ENCODE assay signal across 8 cellular contexts in genomic region chr1:63593887-63594617, GRCh38. TPM values are rescaled to one million over a fixed set of nuclear protein-coding genes. Genes with fewer than 3 reads are reported as not detected.
DNase-seq lines count a peak whose midpoint lies in the region; ATAC-seq and TF ChIP-seq lines count a peak whose summit lies in the region.

No MANE protein-coding gene starts in this region.

- no peaks in the 10 kb centered on the region for H3K9me3 Mint-ChIP-seq in activated T-helper 1 cell treated with anti-CD3 and anti-CD28 coated beads, Interleukin-12 subunit alpha, Interleukin-12 subunit beta, Interleukin-2, Interleukin-4 antibody, amounts not matched to agents 30 ng/mL and 10 ng/mL and 1 ng/mL, durations not matched to agents 14 hours and 24 hours and 36 hours
- H3K9me3 Mint-ChIP-seq in neural crest cell: no peaks in the 10 kb centered on the region

- H3K27ac ChIP-seq in BLaER1 (peak overlapping the region; percentile 88), PC-3 (ENCODE audit: low read length) (peak overlapping the region; percentile 79), subcutaneous abdominal adipose tissue (ENCODE audit: low read depth, low read length) (peak overlapping the region; percentile 93)

- intact Hi-C loops in PC-3 (cut with micrococcal nuclease): no loop called here
- intact Hi-C loops in activated T-helper 1 cell treated with anti-CD3 and anti-CD28 coated beads, Interleukin-12 subunit alpha, Interleukin-12 subunit beta, Interleukin-2, Interleukin-4 antibody, amounts not matched to agents 30 ng/mL and 10 ng/mL and 1 ng/mL, durations not matched to agents 14 hours and 24 hours and 36 hours (cut with micrococcal nuclease): loop anchor here (1.0 to 10.0 kb wide), 8 partner anchors 19 to 1473 kb away; partner anchors contain the start of genes ALG6, ATG4C, EFCAB7 and ITGB3BP

- H3K27ac Mint-ChIP-seq in activated T-helper 1 cell treated with anti-CD3 and anti-CD28 coated beads, Interleukin-12 subunit alpha, Interleukin-12 subunit beta, Interleukin-2, Interleukin-4 antibody, amounts not matched to agents 30 ng/mL and 10 ng/mL and 1 ng/mL, durations not matched to agents 14 hours and 24 hours and 36 hours: peak overlapping the region; percentile 98
- no peak overlapping the region for H3K27ac Mint-ChIP-seq in neural crest cell (ENCODE audit: unreplicated experiment)

- H3K36me3 ChIP-seq in BLaER1 (peaks cover 5% of the 10 kb centered on the region; the same call in 1 of the 2 replicates), PC-3 (ENCODE audit: low read depth, low read length) (no peaks in the 10 kb centered on the region), subcutaneous abdominal adipose tissue (ENCODE audit: control insufficient read depth in 5 of 5, insufficient read depth in 5 of 5, low read length in 5 of 5) (no peaks in the 10 kb centered on the region)

- peaks cover 5% of the 10 kb centered on the region for H3K36me3 Mint-ChIP-seq in activated T-helper 1 cell treated with anti-CD3 and anti-CD28 coated beads, Interleukin-12 subunit alpha, Interleukin-12 subunit beta, Interleukin-2, Interleukin-4 antibody, amounts not matched to agents 30 ng/mL and 10 ng/mL and 1 ng/mL, durations not matched to agents 14 hours and 24 hours and 36 hours (ENCODE audit: low read depth)
- H3K36me3 Mint-ChIP-seq in neural crest cell (ENCODE audit: low read depth): no peaks in the 10 kb centered on the region

- no peaks in the 10 kb centered on the region for H3K27me3 ChIP-seq in BLaER1
- H3K27me3 ChIP-seq in PC-3 (ENCODE audit: low read length): no peaks in the 10 kb centered on the region
- H3K27me3 ChIP-seq in subcutaneous abdominal adipose tissue (ENCODE audit: control insufficient read depth in 5 of 5, insufficient read depth in 4 of 5, low read length in 5 of 5): no peaks in the 10 kb centered on the region

- CTCF ChIA-PET in PC-3 (lab: Charles Lee): no interaction called here

- peak; percentile 83 for DNase-seq in PC-3
- DNase-seq in activated T-helper 1 cell treated with anti-CD3 and anti-CD28 coated beads, Interleukin-12 subunit alpha, Interleukin-12 subunit beta, Interleukin-2, Interleukin-4 antibody, amounts not matched to agents 30 ng/mL and 10 ng/mL and 1 ng/mL, durations not matched to agents 14 hours and 24 hours and 36 hours (ENCODE audit: low spot score): peak; percentile 72
- DNase-seq in fibroblast of pulmonary artery (ENCODE audit: low read depth): peak; percentile 63
- peak; percentile 53 for DNase-seq in neural crest cell (ENCODE audit: low read depth, low spot score)

- H3K9ac ChIP-seq in BLaER1 (peak overlapping the region; percentile 87), PC-3 (ENCODE audit: low read length) (peak overlapping the region; percentile 66), subcutaneous abdominal adipose tissue (ENCODE audit: low read length in 5 of 5) (peak overlapping the region in 4 of 5 donors; percentile 87 to 94 (median 90))

- H2AFZ ChIP-seq in PC-3 (ENCODE audit: low read length): peak overlapping the region; percentile 95

- ATAC-seq in GM19351 (IDR thresholded peaks at IDR 0.05; ENCODE audit: unreplicated experiment): peak; percentile 45
- ATAC-seq in HG03457 (IDR thresholded peaks at IDR 0.05; ENCODE audit: unreplicated experiment): peak; percentile 34
- ATAC-seq in PC-3: peak; percentile 52

- H3K4me1 ChIP-seq in BLaER1 (peaks cover 25% of the 10 kb centered on the region), PC-3 (ENCODE audit: insufficient read depth, low read length) (peaks cover 26% of the 10 kb centered on the region), subcutaneous abdominal adipose tissue (ENCODE audit: control insufficient read depth in 5 of 5, insufficient read depth in 5 of 5, low read length in 5 of 5) (peaks cover 0 to 41% (median 33%) of the 10 kb centered on the region in 5 donors)

- H3K79me2 ChIP-seq in PC-3 (ENCODE audit: low read length): peaks cover 73% of the 10 kb centered on the region

- H3K4me3 ChIP-seq in BLaER1 (peak overlapping the region; percentile 90), PC-3 (ENCODE audit: low read length) (peak overlapping the region; percentile 97), fibroblast of pulmonary artery (replicated peaks; ENCODE audit: low read depth, low read length) (peak overlapping the region; percentile 76), subcutaneous abdominal adipose tissue (ENCODE audit: low read depth in 1 of 5, low read length in 5 of 5) (peak overlapping the region; percentile 58 to 94 (median 88))

- BruUV-seq in PC-3 (replicated peaks; lab: Mats Ljungman, UMichigan): TSS peak; percentile 47

- H3K9me3 ChIP-seq in BLaER1: no peaks in the 10 kb centered on the region
- no peaks in the 10 kb centered on the region for H3K9me3 ChIP-seq in PC-3 (ENCODE audit: low read length)
- no peaks in the 10 kb centered on the region for H3K9me3 ChIP-seq in subcutaneous abdominal adipose tissue (ENCODE audit: control insufficient read depth in 5 of 5, low read length in 5 of 5)

- TF ChIP-seq CTCF in PC-3 (conservative IDR thresholded peaks at IDR 0.05; ENCODE audit: low read depth, low read length) (no peak), fibroblast of pulmonary artery (IDR thresholded peaks at IDR 0.05; ENCODE audit: low read length, missing control alignments) (no peak), neural crest cell (conservative IDR thresholded peaks at IDR 0.05) (no peak)

- H3K4me1 Mint-ChIP-seq in activated T-helper 1 cell treated with anti-CD3 and anti-CD28 coated beads, Interleukin-12 subunit alpha, Interleukin-12 subunit beta, Interleukin-2, Interleukin-4 antibody, amounts not matched to agents 30 ng/mL and 10 ng/mL and 1 ng/mL, durations not matched to agents 14 hours and 24 hours and 36 hours (ENCODE audit: low read depth): peaks cover 40% of the 10 kb centered on the region
- peaks cover 4% of the 10 kb centered on the region for H3K4me1 Mint-ChIP-seq in neural crest cell

- H3K4me3 Mint-ChIP-seq in activated T-helper 1 cell treated with anti-CD3 and anti-CD28 coated beads, Interleukin-12 subunit alpha, Interleukin-12 subunit beta, Interleukin-2, Interleukin-4 antibody, amounts not matched to agents 30 ng/mL and 10 ng/mL and 1 ng/mL, durations not matched to agents 14 hours and 24 hours and 36 hours: peak overlapping the region; percentile 95
- H3K4me3 Mint-ChIP-seq in neural crest cell: peak overlapping the region; percentile 98

- H3K4me2 ChIP-seq in BLaER1 (peak overlapping the region; percentile 83), PC-3 (ENCODE audit: low read length) (peak overlapping the region; percentile 89)

- no peaks in the 10 kb centered on the region for H3F3A ChIP-seq in PC-3 (ENCODE audit: low read length, unreplicated experiment)

- no peaks in the 10 kb centered on the region for H3K9me2 ChIP-seq in PC-3 (replicated peaks; ENCODE audit: low read length)

- no peaks in the 10 kb centered on the region for H3K27me3 Mint-ChIP-seq in activated T-helper 1 cell treated with anti-CD3 and anti-CD28 coated beads, Interleukin-12 subunit alpha, Interleukin-12 subunit beta, Interleukin-2, Interleukin-4 antibody, amounts not matched to agents 30 ng/mL and 10 ng/mL and 1 ng/mL, durations not matched to agents 14 hours and 24 hours and 36 hours (ENCODE audit: insufficient read depth)
- H3K27me3 Mint-ChIP-seq in neural crest cell (ENCODE audit: low read depth): no peaks in the 10 kb centered on the region

- H4K20me1 ChIP-seq in BLaER1: no peaks in the 10 kb centered on the region
- H4K20me1 ChIP-seq in PC-3 (ENCODE audit: low read length): peaks cover 9% of the 10 kb centered on the region; the same call in 1 of the 2 replicates

- POLR2A ChIA-PET in PC-3 (lab: Charles Lee; ENCODE audit: unreplicated experiment): no interaction called here

RNA-seq across cellular contexts. Expression of gene PGM1, which starts 0.8 kb away (rescaled TPM):
- total RNA-seq in PC-3 (2014; rRNA removed): 124 and 132 TPM in 2 replicates
- total RNA-seq in activated T-helper 1 cell treated with anti-CD3 and anti-CD28 coated beads, Interleukin-12 subunit alpha, Interleukin-12 subunit beta, Interleukin-2, Interleukin-4 antibody, amounts not matched to agents 30 ng/mL and 10 ng/mL and 1 ng/mL, durations not matched to agents 14 hours and 24 hours and 36 hours: 38.9 and 39.8 TPM in 2 replicates
- 35.3 and 37.1 TPM in 2 replicates for total RNA-seq in neural crest cell

Comparison
In these comparisons a context has a peak if more than half of its experiments do, and no peak if none do; other contexts are left out.
1. Peak in every context shown above with its lines: DNase-seq, ATAC-seq, H3K4me3 ChIP-seq and H3K27ac ChIP-seq.